ENCODE assay signal across 8 cellular contexts in genomic region chr13:95624020-95624419, GRCh38. TPM values are rescaled to one million over a fixed set of nuclear protein-coding genes. Genes with fewer than 3 reads are reported as not detected.
DNase-seq lines count a peak whose midpoint lies in the region; ATAC-seq, FAIRE-seq and TF ChIP-seq lines count a peak whose summit lies in the region.

No MANE protein-coding gene starts in this region.

- no peaks in the 10 kb centered on the region for H3K9me3 Mint-ChIP-seq in activated T-cell treated with anti-CD3 and anti-CD28 coated beads, Interleukin-2, amount 50 U/mL, for 4 hours
- no peaks in the 10 kb centered on the region for H3K9me3 Mint-ChIP-seq in activated T-cell treated with anti-CD3 and anti-CD28 coated beads, Interleukin-2, amount 50 U/mL, for 24 hours

- peaks cover 18% of the 10 kb centered on the region for H3K36me3 ChIP-seq in H7 (replicated peaks; ENCODE audit: control insufficient read depth, insufficient read depth, low read length)
- peaks cover 0 to under 1% of the 10 kb centered on the region in 2 donors for H3K36me3 ChIP-seq in body of pancreas (replicated peaks in 1 of 2; ENCODE audit: insufficient read depth in 1 of 2, low read depth in 2 of 2)
- peaks cover 3 to 26% of the 10 kb centered on the region in 2 donors for H3K36me3 ChIP-seq in kidney (ENCODE audit: control insufficient read depth in 1 of 2, insufficient read depth in 2 of 2, low read length in 2 of 2)
- H3K36me3 ChIP-seq in transverse colon, result no peaks in the 10 kb centered on the region

- no peaks in the 10 kb centered on the region for H3K36me3 Mint-ChIP-seq in activated T-cell treated with anti-CD3 and anti-CD28 coated beads, Interleukin-2, amount 50 U/mL, for 4 hours (ENCODE audit: insufficient read depth)
- no peaks in the 10 kb centered on the region for H3K36me3 Mint-ChIP-seq in activated T-cell treated with anti-CD3 and anti-CD28 coated beads, Interleukin-2, amount 50 U/mL, for 24 hours (ENCODE audit: low read depth)

- no peak overlapping the region for H3K27ac ChIP-seq in body of pancreas
- H3K27ac ChIP-seq in kidney (ENCODE audit: low read depth in 2 of 2, low read length in 2 of 2), result no peak overlapping the region
- H3K27ac ChIP-seq in transverse colon, result no peak overlapping the region

- TF ChIP-seq EP300 in transverse colon (IDR thresholded peaks at IDR 0.05; ENCODE audit: low read depth), result no peak

- no peak for TF ChIP-seq POLR2A in body of pancreas (IDR thresholded peaks at IDR 0.05)
- no peak for TF ChIP-seq POLR2A in transverse colon (IDR thresholded peaks at IDR 0.05)

- H3K4me3 ChIP-seq in H7 (ENCODE audit: insufficient read depth, low read depth, low read length), result no peak overlapping the region
- H3K4me3 ChIP-seq in body of pancreas, result no peak overlapping the region
- H3K4me3 ChIP-seq in kidney (ENCODE audit: low read length in 2 of 2), result no peak overlapping the region
- no peak overlapping the region for H3K4me3 ChIP-seq in transverse colon

- H3K4me1 Mint-ChIP-seq in activated T-cell treated with anti-CD3 and anti-CD28 coated beads, Interleukin-2, amount 50 U/mL, for 4 hours (ENCODE audit: low read depth), result no peaks in the 10 kb centered on the region
- H3K4me1 Mint-ChIP-seq in activated T-cell treated with anti-CD3 and anti-CD28 coated beads, Interleukin-2, amount 50 U/mL, for 24 hours (ENCODE audit: low read depth), result no peaks in the 10 kb centered on the region

- H3K27ac Mint-ChIP-seq in activated T-cell treated with anti-CD3 and anti-CD28 coated beads, Interleukin-2, amount 50 U/mL, for 24 hours, result no peak overlapping the region

- no peaks in the 10 kb centered on the region for H3K27me3 ChIP-seq in H7 (ENCODE audit: control insufficient read depth, insufficient read depth, low read length)
- no peaks in the 10 kb centered on the region for H3K27me3 ChIP-seq in body of pancreas
- no peaks in the 10 kb centered on the region for H3K27me3 ChIP-seq in transverse colon

- no peak overlapping the region for H3K9ac ChIP-seq in kidney (ENCODE audit: low read length in 2 of 2)

- intact Hi-C loops in body of pancreas (cut with DNase I), result loop anchor here (10.0 kb wide), 1 partner anchor 211 kb away; no protein-coding TSS in a partner anchor
- intact Hi-C loops in kidney (cut with DNase I), result no loop called here
- intact Hi-C loops in transverse colon (cut with DNase I; ENCODE audit: low total_unique reads), result loop anchor here (2.0 kb wide), 1 partner anchor 211 kb away; no protein-coding TSS in a partner anchor

- peaks cover 15% of the 10 kb centered on the region for H3K4me1 ChIP-seq in body of pancreas
- H3K4me1 ChIP-seq in kidney (ENCODE audit: control insufficient read depth in 1 of 2, insufficient read depth in 1 of 2, low read depth in 1 of 2, low read length in 2 of 2), result peaks cover 2 to 12% of the 10 kb centered on the region in 2 donors
- peaks cover 0 to 18% (median 6%) of the 10 kb centered on the region in 4 donors for H3K4me1 ChIP-seq in transverse colon

- 7% methylated on average over 5 of the region's 5 CpGs for WGBS in body of pancreas, 2 donors
- 8 to 12% methylated on average over 5 of the region's 5 CpGs for WGBS in transverse colon (ENCODE audit: low coverage in 1 of 2), 2 donors

- FAIRE-seq in kidney (lab: Jason Lieb, UNC), result no peak

- H3K9me3 ChIP-seq in body of pancreas (no peaks in the 10 kb centered on the region), kidney (ENCODE audit: control insufficient read depth in 1 of 2, low read length in 2 of 2) (peaks cover 0 to 6% of the 10 kb centered on the region in 2 donors), transverse colon (peaks cover 0 to 4% of the 10 kb centered on the region in 2 donors)

- ATAC-seq in activated T-cell treated with anti-CD3 and anti-CD28 coated beads, Interleukin-2, amount 50 U/mL, for 4 hours, result peak; percentile 21 to 58
- ATAC-seq in body of pancreas (peak; percentile 53), HG03439 (IDR thresholded peaks at IDR 0.05; ENCODE audit: unreplicated experiment) (no peak)

- TF ChIP-seq CTCF in body of pancreas (IDR thresholded peaks at IDR 0.05) (peak; percentile 49 to 74 (median 62)), kidney (IDR thresholded peaks at IDR 0.05; ENCODE audit: borderline replicate concordance, extremely low read depth, insufficient read depth) (peak; percentile 71), transverse colon (IDR thresholded peaks at IDR 0.05) (peak; percentile 51 to 64 (median 61))

- no peak for DNase-seq in activated T-cell treated with anti-CD3 and anti-CD28 coated beads, Interleukin-2, amount 50 U/mL, for 4 hours
- DNase-seq in activated T-cell treated with anti-CD3 and anti-CD28 coated beads, Interleukin-2, amount 50 U/mL, for 24 hours, result no peak
- DNase-seq in H7 (peak; percentile 72), NCI-H2227 (lab: John Stamatoyannopoulos, UW; ENCODE audit: unreplicated experiment) (peak; percentile 47), body of pancreas (peak in 2 of 4 donors; percentile 35 to 37), kidney (no peak), transverse colon (no peak)

- H3K27me3 Mint-ChIP-seq in activated T-cell treated with anti-CD3 and anti-CD28 coated beads, Interleukin-2, amount 50 U/mL, for 4 hours (ENCODE audit: low read depth), result peaks cover 9% of the 10 kb centered on the region
- peaks cover 23% of the 10 kb centered on the region for H3K27me3 Mint-ChIP-seq in activated T-cell treated with anti-CD3 and anti-CD28 coated beads, Interleukin-2, amount 50 U/mL, for 24 hours

- H3K4me3 Mint-ChIP-seq in activated T-cell treated with anti-CD3 and anti-CD28 coated beads, Interleukin-2, amount 50 U/mL, for 4 hours, result no peak overlapping the region
- no peak overlapping the region for H3K4me3 Mint-ChIP-seq in activated T-cell treated with anti-CD3 and anti-CD28 coated beads, Interleukin-2, amount 50 U/mL, for 24 hours

- in situ Hi-C loops in transverse colon (cut with MboI; ENCODE audit: low pct_ligation_motif_present in 1 of 4, low pct_unique_long_range_greater_than_20kb in 1 of 4, low sequenced_read_pairs in 3 of 4), result loop anchor here in 2 of 4 donors (10.0 to 25.0 kb wide), 2 partner anchors 211 to 213 kb away; no protein-coding TSS in a partner anchor

RNA-seq across cellular contexts. Expression of gene DZIP1, which starts 20.5 kb away (rescaled TPM):
- under 1 TPM in 2 of 3 donors, not detected in 1; 0.16 to 0.23 TPM for total RNA-seq in activated T-cell treated with anti-CD3 and anti-CD28 coated beads, Interleukin-2, amount 50 U/mL, for 4 hours
- 21.4 and 22.9 TPM in 2 replicates for total RNA-seq in H7 (2014; rRNA removed; shearing (Covaris generic))
- total RNA-seq in body of pancreas (10 to 100 TPM; 17.5 to 42.0 TPM), kidney (41.4 TPM), transverse colon (10 to 100 TPM in 1 of 4 donors, 1 to 10 TPM in 3; 6.4 to 15.3 (median 8.1) TPM)
- 26.7 TPM for polyA plus RNA-seq in kidney (ENCODE audit: insufficient read depth, low read depth, low replicate concordance)

RNA-seq across cellular contexts. Expression of gene DNAJC3, which starts 52.9 kb away (rescaled TPM):
- 10 to 100 TPM; 30.2 to 39.3 (median 31.2) TPM for total RNA-seq in activated T-cell treated with anti-CD3 and anti-CD28 coated beads, Interleukin-2, amount 50 U/mL, for 4 hours
- total RNA-seq in H7 (2014; rRNA removed; shearing (Covaris generic)), result 14.0 and 18.7 TPM in 2 replicates
- total RNA-seq in body of pancreas, result 10 to 100 TPM; 40.2 to 52.1 TPM
- 65.9 TPM for total RNA-seq in kidney
- polyA plus RNA-seq in kidney (ENCODE audit: insufficient read depth, low read depth, low replicate concordance), result 20.1 TPM
- total RNA-seq in transverse colon, result 10 to 100 TPM; 22.8 to 49.7 (median 35.5) TPM

Comparison
In these comparisons a context has a peak if more than half of its experiments do, and no peak if none do; other contexts are left out.
1. DNase-seq: peak in H7 (single experiment) and NCI-H2227 (single experiment); none in activated T-cell treated with anti-CD3 and anti-CD28 coated beads, Interleukin-2, amount 50 U/mL, for 4 hours (single experiment), activated T-cell treated with anti-CD3 and anti-CD28 coated beads, Interleukin-2, amount 50 U/mL, for 24 hours (single experiment), kidney (single experiment) and transverse colon (single experiment).
2. RNA of gene DZIP1, which starts 20.5 kb away (total RNA-seq): 17.5 to 42.0 TPM in body of pancreas, 41.4 TPM in kidney (single experiment), 21.4 to 22.9 TPM in H7 and 6.4 to 15.3 TPM in transverse colon; 0.16 to 0.23 TPM in activated T-cell treated with anti-CD3 and anti-CD28 coated beads, Interleukin-2, amount 50 U/mL, for 4 hours; every median in the first group is over 4 times any median in the second.
3. Peak in every context shown above with its lines, with median percentiles within 50 percentile points of each other: CTCF ChIP-seq.